Comparison of ENCODE assay signal across 8 cellular contexts in genomic region chr12:81128930-81129554, GRCh38. TPM values are rescaled to one million over a fixed set of nuclear protein-coding genes. Genes with fewer than 3 reads are reported as not detected.
DNase-seq lines count a peak whose midpoint lies in the region; ATAC-seq, FAIRE-seq and TF ChIP-seq lines count a peak whose summit lies in the region.

No MANE protein-coding gene starts in this region.

- no peak overlapping the region for H3K4me3 Mint-ChIP-seq in Calu3 (ENCODE audit: low read depth, unreplicated experiment)
- H3K4me3 Mint-ChIP-seq in CD4-positive, alpha-beta T cell = no peak overlapping the region

- H3K4me2 ChIP-seq in GM12878 (ENCODE audit: control insufficient read depth, insufficient read depth) = no peak overlapping the region

- in situ Hi-C loops in GM12878 (cut with MboI) = no loop called here

- H3K36me3 Mint-ChIP-seq in Calu3 (ENCODE audit: insufficient read depth, unreplicated experiment) = no peaks in the 10 kb centered on the region
- H3K36me3 Mint-ChIP-seq in CD4-positive, alpha-beta T cell (ENCODE audit: low read depth) = no peaks in the 10 kb centered on the region

- peak; percentile 34 for DNase-seq in Calu3
- DNase-seq in NCI-H2227 (lab: John Stamatoyannopoulos, UW; ENCODE audit: unreplicated experiment) = peak; percentile 65
- DNase-seq in GM12878 (ENCODE audit: low read depth, low spot score) = peak; percentile 5
- peak; percentile 54 for DNase-seq in iris pigment epithelial cell (ENCODE audit: low read depth)
- no peak for DNase-seq in upper lobe of right lung
- DNase-seq in CD4-positive, alpha-beta T cell = no peak

- TF ChIP-seq RAD21 in GM12878 (IDR thresholded peaks at IDR 0.05; ENCODE audit: insufficient read depth, low read depth, low read length) = peak; percentile 60

- no peaks in the 10 kb centered on the region for H4K20me1 ChIP-seq in GM12878 (ENCODE audit: control insufficient read depth, insufficient read depth)

- H3K27ac Mint-ChIP-seq in Calu3 (ENCODE audit: unreplicated experiment) = no peak overlapping the region
- no peak overlapping the region for H3K27ac Mint-ChIP-seq in CD4-positive, alpha-beta T cell

- BruUV-seq in Calu3 (replicated peaks; lab: Mats Ljungman, UMichigan) = no TSS peak
- BruUV-seq in GM12878 (replicated peaks; lab: Mats Ljungman, UMichigan) = no TSS peak

- intact Hi-C loops in Calu3 (cut with micrococcal nuclease; ENCODE audit: unreplicated experiment) (loop anchor here (1.0 to 5.0 kb wide), 3 partner anchors 128 to 717 kb away; no protein-coding TSS in a partner anchor), GM12878 (cut with micrococcal nuclease; ENCODE audit: unreplicated experiment) (loop anchor here (1.0 to 2.0 kb wide), 3 partner anchors 292 to 717 kb away; no protein-coding TSS in a partner anchor), upper lobe of right lung (cut with DNase I) (no loop called here)
- intact Hi-C loops in CD4-positive, alpha-beta T cell (cut with DNase I, micrococcal nuclease) = no loop called here

- no peaks in the 10 kb centered on the region for H3K4me1 ChIP-seq in GM12878 (ENCODE audit: control insufficient read depth, insufficient read depth, low read length)
- no peaks in the 10 kb centered on the region for H3K4me1 ChIP-seq in upper lobe of right lung

- ATAC-seq in GM19452 (IDR thresholded peaks at IDR 0.05; ENCODE audit: unreplicated experiment) (peak; percentile 96), HG03342 (IDR thresholded peaks at IDR 0.05; ENCODE audit: unreplicated experiment) (peak; percentile 99), GM12878 (peak; percentile 90), upper lobe of right lung (peak; percentile 90)
- no peak for ATAC-seq in CD4-positive, alpha-beta T cell (ENCODE audit: poor library complexity)

- RAD21 ChIA-PET in GM12878 (lab: Charles Lee; ENCODE audit: unreplicated experiment) = no interaction called here

- SMC1A ChIA-PET in GM12878 (lab: Charles Lee; ENCODE audit: uncharacterized antibody, unreplicated experiment) = interaction anchor here (0.6 to 1.3 kb wide), 2 partner anchors 9 kb away, joined by 3 to 4 read pairs; no protein-coding TSS in a partner anchor

- H2AFZ ChIP-seq in GM12878 (ENCODE audit: control insufficient read depth, low read depth, low read length) = no peak overlapping the region

- no peaks in the 10 kb centered on the region for H3K79me2 ChIP-seq in GM12878 (ENCODE audit: control insufficient read depth, insufficient read depth, low read length)

- no peak for TF ChIP-seq EP300 in GM12878 (IDR thresholded peaks at IDR 0.05; ENCODE audit: borderline replicate concordance in 1 of 2, control insufficient read depth in 1 of 2, low read depth in 2 of 2, low read length in 2 of 2)

- no peaks in the 10 kb centered on the region for H3K4me1 Mint-ChIP-seq in Calu3 (ENCODE audit: low read depth, unreplicated experiment)
- no peaks in the 10 kb centered on the region for H3K4me1 Mint-ChIP-seq in CD4-positive, alpha-beta T cell (ENCODE audit: low read depth)

- H3K27ac ChIP-seq in GM12878 (ENCODE audit: control insufficient read depth, insufficient read depth) (no peak overlapping the region), upper lobe of right lung (no peak overlapping the region)
- no peak overlapping the region for H3K27ac ChIP-seq in CD4-positive, alpha-beta T cell (ENCODE audit: low read depth, low read length)

- no peak overlapping the region for H3K4me3 ChIP-seq in GM12878
- H3K4me3 ChIP-seq in upper lobe of right lung = no peak overlapping the region

- POLR2A ChIA-PET in GM12878 (lab: Charles Lee) = no interaction called here
- POLR2A ChIA-PET in CD4-positive, alpha-beta T cell (lab: Charles Lee) = no interaction called here

- peak; percentile 52 for TF ChIP-seq CTCF in Calu3 (IDR thresholded peaks at IDR 0.05; ENCODE audit: unreplicated experiment)
- TF ChIP-seq CTCF in GM12878 (IDR thresholded peaks at IDR 0.05 in 2 of 3, conservative IDR thresholded peaks at IDR 0.05 in 1 of 3; ENCODE audit: control insufficient read depth in 2 of 3, extremely low read depth in 1 of 3, insufficient read depth in 1 of 3, low read depth in 3 of 3, low read length in 3 of 3) = peak; percentile 66 to 81 (median 80)
- peak; percentile 66 for TF ChIP-seq CTCF in upper lobe of right lung (IDR thresholded peaks at IDR 0.05)
- no peak for TF ChIP-seq CTCF in CD4-positive, alpha-beta T cell (IDR thresholded peaks at IDR 0.05)

- H3K27me3 ChIP-seq in GM12878 (replicated peaks in 1 of 2; ENCODE audit: control insufficient read depth in 2 of 2, insufficient read depth in 2 of 2, low read length in 1 of 2) = no peaks in the 10 kb centered on the region
- no peaks in the 10 kb centered on the region for H3K27me3 ChIP-seq in upper lobe of right lung
- no peaks in the 10 kb centered on the region for H3K27me3 ChIP-seq in CD4-positive, alpha-beta T cell (ENCODE audit: control insufficient read depth, insufficient read depth, low read length)

- H3K9me3 ChIP-seq in GM12878 (replicated peaks; ENCODE audit: control insufficient read depth, insufficient read depth, low read length) = no peaks in the 10 kb centered on the region
- H3K9me3 ChIP-seq in upper lobe of right lung = no peaks in the 10 kb centered on the region
- H3K9me3 ChIP-seq in CD4-positive, alpha-beta T cell (ENCODE audit: control insufficient read depth, low read length) = no peaks in the 10 kb centered on the region

- peaks cover 6% of the 10 kb centered on the region for H3K9me3 Mint-ChIP-seq in Calu3 (ENCODE audit: low read depth, unreplicated experiment)
- H3K9me3 Mint-ChIP-seq in CD4-positive, alpha-beta T cell = peaks cover 13% of the 10 kb centered on the region

- whole genome bisulfite sequencing in GM12878 (ENCODE audit: insufficient coverage, insufficient replicate concordance, low lambda C conversion rate, missing lambda C conversion rate) = 0% methylated on average over 2 of the region's 2 CpGs

- H3K27me3 Mint-ChIP-seq in Calu3 (ENCODE audit: unreplicated experiment) = no peaks in the 10 kb centered on the region
- no peaks in the 10 kb centered on the region for H3K27me3 Mint-ChIP-seq in CD4-positive, alpha-beta T cell

- TF ChIP-seq POLR2A in GM12878 (IDR thresholded peaks at IDR 0.05; ENCODE audit: low read depth, low read length) = no peak

- H3K36me3 ChIP-seq in GM12878 (ENCODE audit: control insufficient read depth in 2 of 2, insufficient read depth in 2 of 2, low read length in 1 of 2) = no peaks in the 10 kb centered on the region
- no peaks in the 10 kb centered on the region for H3K36me3 ChIP-seq in upper lobe of right lung

- H3K9ac ChIP-seq in GM12878 (ENCODE audit: control insufficient read depth, insufficient read depth, low read length) = no peak overlapping the region

- CTCF ChIA-PET in Calu3 (lab: Charles Lee) (interaction anchor here (0.6 to 1.3 kb wide), 6 partner anchors 12 to 351 kb away, joined by 3 to 6 read pairs (median 4); partner anchors contain the start of gene LIN7A), GM12878 (lab: Yijun Ruan, JAX) (interaction anchor here (1.2 to 2.5 kb wide), 5 partner anchors 9 to 656 kb away, joined by 3 to 12 read pairs (median 11); no protein-coding TSS in a partner anchor)
- CTCF ChIA-PET in CD4-positive, alpha-beta T cell (lab: Charles Lee) = no interaction called here

- FAIRE-seq in GM12878 (lab: Jason Lieb, UNC) = peak; percentile 88

TF ChIP-seq in GM12878, 131 proteins besides CTCF, POLR2A, EP300 and RAD21:
- TF ChIP-seq MEF2B (IDR thresholded peaks at IDR 0.05; ENCODE audit: partially characterized antibody, poor library complexity, severe bottlenecking) = no peak
- TF ChIP-seq SMC3 (IDR thresholded peaks at IDR 0.05; ENCODE audit: borderline replicate concordance, low read length) = peak; percentile 61; the same call in 1 of the 2 replicates
TF ChIP-seq in GM12878: peak in this region for 1.

RNA-seq across cellular contexts. Expression of gene ACSS3, which starts 51.2 kb away (rescaled TPM):
- total RNA-seq in Calu3 (2022) (0.21 and 0.47 TPM in 2 replicates), GM12878 (2014; rRNA removed) (0.06 TPM in 1 of 2 replicates, not detected in the other), GM12878 (2014; rRNA removed; fragmentation: Illumina TruSeq; extraction: Trizol) (not detected in 2 replicates), GM12878 (2021) (0.31 TPM in 1 of 2 replicates, not detected in the other), upper lobe of right lung (35.9 TPM)
- total RNA-seq in GM12878 (2013; cell fraction: nucleolus; rRNA removed) = 0.04 TPM in 1 of 2 replicates, not detected in the other
- polyA plus RNA-seq in GM12878 (2011; ENCODE audit: low read depth) = 0.05 TPM
- polyA plus RNA-seq in GM12878 (2011; rRNA removed) (not detected in 2 replicates), GM12878 (2014; fragmentation: Illumina TruSeq; extraction: Trizol) (not detected in 2 replicates), GM12878 (2014; fragmentation: Nextera tagmentation; extraction: Ambion mirVana) (not detected), GM12878 (2014; rRNA removed) (not detected in 2 replicates), GM12878 (2016; fragmentation: Nextera tagmentation; extraction: Ambion mirVana) (not detected)
- not detected in 2 replicates for polyA plus RNA-seq in GM12878 (2011; cell fraction: cytosol; rRNA removed)
- 0.09 TPM in 1 of 2 replicates, not detected in the other for polyA plus RNA-seq in GM12878 (2011; cell fraction: nucleus; rRNA removed)
- polyA plus RNA-seq in GM12878 (2012) = 0.03 and 0.04 TPM in 2 replicates
- polyA minus RNA-seq in GM12878 (2011; rRNA and poly(A)+ RNA removed) = 0.07 and 1.2 TPM in 2 replicates
- not detected in 2 replicates for polyA minus RNA-seq in GM12878 (2011; cell fraction: cytosol; rRNA and poly(A)+ RNA removed)
- polyA minus RNA-seq in GM12878 (2011; cell fraction: nucleus; rRNA and poly(A)+ RNA removed) = 0.10 and 0.12 TPM in 2 replicates
- not detected for total RNA-seq in CD4-positive, alpha-beta T cell

Comparison
In these comparisons a context has a peak if more than half of its experiments do, and no peak if none do; other contexts are left out.
1. DNase-seq: peak in Calu3 (single experiment), NCI-H2227 (single experiment), GM12878 (single experiment) and iris pigment epithelial cell (single experiment); none in upper lobe of right lung (single experiment) and CD4-positive, alpha-beta T cell (0 of 10).
2. RNA of gene ACSS3, which starts 51.2 kb away (total RNA-seq): 35.9 TPM in upper lobe of right lung (single experiment); 0.21 to 0.47 TPM in Calu3, 0.04 to 0.31 TPM in GM12878 and not detected in CD4-positive, alpha-beta T cell; every median in the first group is over 10 times any median in the second.
3. intact Hi-C loops: an anchor here in Calu3 (1.0 to 5.0 kb wide) and GM12878 (1.0 to 2.0 kb wide); none called in upper lobe of right lung and CD4-positive, alpha-beta T cell.